In the genomic region with DNA sequence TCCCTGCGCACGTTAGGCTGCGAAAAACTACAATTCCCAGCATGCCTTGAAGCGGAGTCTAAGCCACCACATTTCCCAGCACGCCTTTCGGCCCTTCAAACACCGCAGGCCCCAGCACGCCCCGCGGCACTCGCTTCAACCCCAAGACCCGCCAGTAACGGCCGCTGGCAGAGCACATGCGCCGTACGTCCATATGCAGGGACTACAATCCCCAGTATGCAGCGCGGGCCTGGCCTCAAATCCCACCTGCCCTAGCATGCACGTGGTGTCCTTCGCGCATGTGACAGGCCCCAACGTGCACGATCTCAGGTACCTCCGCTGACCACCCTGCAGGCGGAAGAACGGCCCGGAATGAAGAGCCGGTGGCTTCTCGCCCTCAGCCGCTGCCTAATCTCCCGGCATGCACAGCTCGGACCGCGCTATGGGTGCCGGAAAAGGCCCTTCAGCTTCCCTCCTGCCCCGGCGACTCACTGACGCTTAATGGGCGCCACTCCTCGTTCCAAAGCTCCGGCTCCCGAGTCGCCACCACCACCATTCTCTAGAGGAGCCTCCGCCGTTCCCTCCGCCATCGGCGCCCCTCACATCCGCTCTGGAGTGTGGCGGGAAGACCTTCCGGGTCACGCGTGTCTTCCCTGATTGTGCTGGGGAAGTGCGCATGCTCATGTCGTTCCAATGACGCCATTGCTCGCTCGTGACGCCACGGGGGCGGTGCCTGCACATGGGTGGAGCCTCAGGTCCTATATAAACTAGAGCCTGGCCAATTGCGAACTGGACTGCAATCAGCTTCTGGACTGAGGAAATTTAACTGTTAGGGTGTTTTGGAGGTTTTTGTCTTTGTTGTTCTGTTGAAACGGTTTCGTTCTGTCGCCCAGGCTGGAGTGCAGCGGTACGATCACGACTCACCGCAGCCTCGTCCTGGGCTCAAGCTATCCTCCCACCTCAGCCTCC, we compare ENCODE assay signal across 1 cellular context.
A peak's percentile ranks its signal among the peaks of the same experiment; 100 is the strongest.
TF ChIP-seq lines count a peak whose summit lies in the region.

A gene with protein sequence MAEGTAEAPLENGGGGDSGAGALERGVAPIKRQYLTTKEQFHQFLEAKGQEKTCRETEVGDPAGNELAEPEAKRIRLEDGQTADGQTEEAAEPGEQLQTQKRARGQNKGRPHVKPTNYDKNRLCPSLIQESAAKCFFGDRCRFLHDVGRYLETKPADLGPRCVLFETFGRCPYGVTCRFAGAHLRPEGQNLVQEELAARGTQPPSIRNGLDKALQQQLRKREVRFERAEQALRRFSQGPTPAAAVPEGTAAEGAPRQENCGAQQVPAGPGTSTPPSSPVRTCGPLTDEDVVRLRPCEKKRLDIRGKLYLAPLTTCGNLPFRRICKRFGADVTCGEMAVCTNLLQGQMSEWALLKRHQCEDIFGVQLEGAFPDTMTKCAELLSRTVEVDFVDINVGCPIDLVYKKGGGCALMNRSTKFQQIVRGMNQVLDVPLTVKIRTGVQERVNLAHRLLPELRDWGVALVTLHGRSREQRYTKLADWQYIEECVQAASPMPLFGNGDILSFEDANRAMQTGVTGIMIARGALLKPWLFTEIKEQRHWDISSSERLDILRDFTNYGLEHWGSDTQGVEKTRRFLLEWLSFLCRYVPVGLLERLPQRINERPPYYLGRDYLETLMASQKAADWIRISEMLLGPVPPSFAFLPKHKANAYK (minus strand): TSS at position 591 of the 948 bp plus-strand sequence. CDS start 22 bp downstream, at position 569.

TF ChIP-seq in K562, 482 proteins besides CTCF, POLR2A, EP300 and RAD21 (continued from another document and continues in another):
- TF ChIP-seq HMGXB4 (CRISPR knock-in tag; IDR thresholded peaks at IDR 0.05) (peak; percentile 91; the same call in 1 of the 2 replicates), POLR2B (IDR thresholded peaks at IDR 0.05; ENCODE audit: low read depth, partially characterized antibody) (peak; percentile 98), MTA3 (IDR thresholded peaks at IDR 0.05; ENCODE audit: borderline replicate concordance) (peak; percentile 100), SRF (CRISPR knock-in tag; IDR thresholded peaks at IDR 0.05) (peak in 1 of 2 experiments; percentile 50; a peak in 1 of 4 replicates), NFXL1 (CRISPR knock-in tag; IDR thresholded peaks at IDR 0.05) (0 out of 2 replicates have a peak, but pooled peaks have one; percentile 35), ZBTB11 (CRISPR knock-in tag; IDR thresholded peaks at IDR 0.05) (peak in 2 of 3 experiments; percentile 72 to 89; a peak in 4 of 6 replicates), SLC30A9 (CRISPR knock-in tag; IDR thresholded peaks at IDR 0.05) (no peak), ZC3H8 (IDR thresholded peaks at IDR 0.05) (no peak), ZNF24 (IDR thresholded peaks at IDR 0.05) (no peak), SREBF2 (CRISPR knock-in tag; IDR thresholded peaks at IDR 0.05) (no peak), EWSR1 (IDR thresholded peaks at IDR 0.05; ENCODE audit: borderline replicate concordance, low read depth, partially characterized antibody) (no peak), GABPB2 (CRISPR knock-in tag; conservative IDR thresholded peaks at IDR 0.05) (no peak; the same call in 1 of the 2 replicates), GATAD2B (IDR thresholded peaks at IDR 0.05; ENCODE audit: borderline replicate concordance) (no peak), ZNF316 (IDR thresholded peaks at IDR 0.05) (peak; percentile 63), CBFA2T2 (conservative IDR thresholded peaks at IDR 0.05) (peak; percentile 67), ZBTB2 (IDR thresholded peaks at IDR 0.05) (peak; percentile 90), SPI1 (IDR thresholded peaks at IDR 0.05; ENCODE audit: borderline replicate concordance, low read depth, low read length) (no peak), NUFIP1 (IDR thresholded peaks at IDR 0.05; ENCODE audit: partially characterized antibody) (no peak), NRF1 (conservative IDR thresholded peaks at IDR 0.05 in 1 of 2, IDR thresholded peaks at IDR 0.05 in 1 of 2) (peak; percentile 96 to 97), NR3C1 (CRISPR knock-in tag; IDR thresholded peaks at IDR 0.05) (no peak), AFF1 (IDR thresholded peaks at IDR 0.05; ENCODE audit: low read depth in 1 of 2, partially characterized antibody in 2 of 2) (peak; percentile 63 to 98), PRPF4 (IDR thresholded peaks at IDR 0.05; ENCODE audit: insufficient read depth, low read depth, low read length, poor library complexity, severe bottlenecking) (peak; percentile 55), HIVEP1 (CRISPR knock-in tag; IDR thresholded peaks at IDR 0.05) (no peak), CREM (IDR thresholded peaks at IDR 0.05; ENCODE audit: low read depth) (peak; percentile 98), TOE1 (IDR thresholded peaks at IDR 0.05; ENCODE audit: borderline replicate concordance) (peak; percentile 91), TOE1 (CRISPR knock-in tag; IDR thresholded peaks at IDR 0.05; ENCODE audit: borderline replicate concordance, low read depth) (peak; percentile 21; the same call in 1 of the 2 replicates), CREB3 (tag; conservative IDR thresholded peaks at IDR 0.05; ENCODE audit: low read depth) (0 out of 2 replicates have a peak, but pooled peaks have one; percentile 53), CBFB (CRISPR knock-in tag; IDR thresholded peaks at IDR 0.05) (peak; percentile 93), ESRRB (CRISPR knock-in tag; IDR thresholded peaks at IDR 0.05; ENCODE audit: borderline replicate concordance) (no peak), C11orf30 (IDR thresholded peaks at IDR 0.05; ENCODE audit: low read depth) (peak; percentile 88), ILK (tag; IDR thresholded peaks at IDR 0.05; ENCODE audit: borderline replicate concordance, low read depth) (no peak), BRF1 (IDR thresholded peaks at IDR 0.05; ENCODE audit: borderline replicate concordance, extremely low read depth, insufficient read length) (no peak), CHD1 (IDR thresholded peaks at IDR 0.05; ENCODE audit: low read length) (peak; percentile 76), STAT5B (CRISPR knock-in tag; IDR thresholded peaks at IDR 0.05) (no peak), GTF2A2 (tag; IDR thresholded peaks at IDR 0.05) (peak; percentile 72), RBBP5 (IDR thresholded peaks at IDR 0.05; ENCODE audit: borderline replicate concordance, insufficient read depth, low read length, poor library complexity, severe bottlenecking) (peak; percentile 95), ZNF696 (CRISPR knock-in tag; conservative IDR thresholded peaks at IDR 0.05) (no peak), IRF2 (CRISPR knock-in tag; IDR thresholded peaks at IDR 0.05) (no peak)
- TF ChIP-seq, protein P1, sequence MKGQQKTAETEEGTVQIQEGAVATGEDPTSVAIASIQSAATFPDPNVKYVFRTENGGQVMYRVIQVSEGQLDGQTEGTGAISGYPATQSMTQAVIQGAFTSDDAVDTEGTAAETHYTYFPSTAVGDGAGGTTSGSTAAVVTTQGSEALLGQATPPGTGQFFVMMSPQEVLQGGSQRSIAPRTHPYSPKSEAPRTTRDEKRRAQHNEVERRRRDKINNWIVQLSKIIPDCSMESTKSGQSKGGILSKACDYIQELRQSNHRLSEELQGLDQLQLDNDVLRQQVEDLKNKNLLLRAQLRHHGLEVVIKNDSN (CRISPR knock-in tag; IDR thresholded peaks at IDR 0.05) = peak; percentile 98
- TF ChIP-seq, protein P2, sequence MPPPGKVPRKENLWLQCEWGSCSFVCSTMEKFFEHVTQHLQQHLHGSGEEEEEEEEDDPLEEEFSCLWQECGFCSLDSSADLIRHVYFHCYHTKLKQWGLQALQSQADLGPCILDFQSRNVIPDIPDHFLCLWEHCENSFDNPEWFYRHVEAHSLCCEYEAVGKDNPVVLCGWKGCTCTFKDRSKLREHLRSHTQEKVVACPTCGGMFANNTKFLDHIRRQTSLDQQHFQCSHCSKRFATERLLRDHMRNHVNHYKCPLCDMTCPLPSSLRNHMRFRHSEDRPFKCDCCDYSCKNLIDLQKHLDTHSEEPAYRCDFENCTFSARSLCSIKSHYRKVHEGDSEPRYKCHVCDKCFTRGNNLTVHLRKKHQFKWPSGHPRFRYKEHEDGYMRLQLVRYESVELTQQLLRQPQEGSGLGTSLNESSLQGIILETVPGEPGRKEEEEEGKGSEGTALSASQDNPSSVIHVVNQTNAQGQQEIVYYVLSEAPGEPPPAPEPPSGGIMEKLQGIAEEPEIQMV (tag; conservative IDR thresholded peaks at IDR 0.05; ENCODE audit: low read depth) = no peak
- TF ChIP-seq, protein P3, sequence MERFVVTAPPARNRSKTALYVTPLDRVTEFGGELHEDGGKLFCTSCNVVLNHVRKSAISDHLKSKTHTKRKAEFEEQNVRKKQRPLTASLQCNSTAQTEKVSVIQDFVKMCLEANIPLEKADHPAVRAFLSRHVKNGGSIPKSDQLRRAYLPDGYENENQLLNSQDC (CRISPR knock-in tag; IDR thresholded peaks at IDR 0.05) = 0 out of 2 replicates have a peak, but pooled peaks have one; percentile 46
